In genomic region chr1:31831397-31832378, GRCh38 we compare ENCODE assay signal across 14 cellular contexts. TPM values are rescaled to one million over a fixed set of nuclear protein-coding genes. Genes with fewer than 3 reads are reported as not detected.
A peak's percentile ranks its signal among the peaks of the same experiment; 100 is the strongest.
DNase-seq lines count a peak whose midpoint lies in the region; ATAC-seq, FAIRE-seq and TF ChIP-seq lines count a peak whose summit lies in the region.
"Had no signal": no experiment of that assay in that cellular context is flagged by ENCODE, and none has a peak within 500 bp of the region (broad histone marks: within the 10 kb centered on the region; RNA-seq: fewer than 3 reads in every experiment).

No MANE protein-coding gene starts in this region.

- H3K4me1 ChIP-seq in SK-N-SH (ENCODE audit: control insufficient read depth in 1 of 2, insufficient read depth in 2 of 2, low read depth in 1 of 2, low read length in 1 of 2) = peaks cover 0 to 13% of the 10 kb centered on the region in 2 experiments; a peak in 1 of 4 replicates
- no peaks in the 10 kb centered on the region for H3K4me1 ChIP-seq in PC-3 (ENCODE audit: insufficient read depth, low read length)
- H3K4me1 ChIP-seq in small intestine (ENCODE audit: control insufficient read depth in 2 of 2, insufficient read depth in 1 of 2, low read depth in 1 of 2, low read length in 1 of 2) = peaks cover 0 to 2% of the 10 kb centered on the region in 2 donors
- H3K4me1 ChIP-seq: SJSA1 had no signal

- H3K36me3 ChIP-seq in SK-N-SH (replicated peaks in 1 of 2; ENCODE audit: control insufficient read depth in 1 of 2, insufficient read depth in 2 of 2, low read length in 1 of 2) (no peaks in the 10 kb centered on the region), PC-3 (ENCODE audit: low read depth, low read length) (no peaks in the 10 kb centered on the region), small intestine (ENCODE audit: control insufficient read depth in 2 of 2, insufficient read depth in 2 of 2, low read length in 2 of 2) (no peaks in the 10 kb centered on the region)
- H3K36me3 ChIP-seq: SJSA1, thyroid gland had no signal

- CTCF ChIA-PET in SK-N-SH (lab: Yijun Ruan, JAX) (interaction anchor here (1.0 to 1.2 kb wide), 3 partner anchors 10 to 43 kb away, joined by 3 to 5 read pairs (median 3); no protein-coding TSS in a partner anchor), PC-3 (lab: Charles Lee) (interaction anchor here (0.6 kb wide), 1 partner anchor 9 kb away, joined by 3 read pairs; no protein-coding TSS in a partner anchor)

- FAIRE-seq in small intestine (lab: Jason Lieb, UNC) = no peak
- FAIRE-seq: GM18507 had no signal

- H3K79me2 ChIP-seq in SK-N-SH (ENCODE audit: insufficient read depth) (no peaks in the 10 kb centered on the region), PC-3 (ENCODE audit: low read length) (no peaks in the 10 kb centered on the region)

- POLR2A ChIA-PET in SK-N-SH (lab: Yijun Ruan, JAX) = no interaction called here
- POLR2A ChIA-PET in PC-3 (lab: Charles Lee; ENCODE audit: unreplicated experiment) = no interaction called here

- intact Hi-C loops in PC-3 (cut with micrococcal nuclease) = no loop called here

- no peak for TF ChIP-seq CTCF in SK-N-SH (IDR thresholded peaks at IDR 0.05)
- TF ChIP-seq CTCF in PC-3 (conservative IDR thresholded peaks at IDR 0.05; ENCODE audit: low read depth, low read length) = no peak
- no peak for TF ChIP-seq CTCF in fibroblast of mammary gland (conservative IDR thresholded peaks at IDR 0.05; ENCODE audit: control insufficient read depth, insufficient read depth, low read depth, low read length)

- H3K9ac ChIP-seq in SK-N-SH = no peak overlapping the region
- no peak overlapping the region for H3K9ac ChIP-seq in PC-3 (ENCODE audit: low read length)

- no peak for TF ChIP-seq EP300 in SK-N-SH (IDR thresholded peaks at IDR 0.05; ENCODE audit: borderline replicate concordance in 1 of 2, low read depth in 1 of 2, low read length in 1 of 2)

- no peak for TF ChIP-seq RAD21 in SK-N-SH (IDR thresholded peaks at IDR 0.05; ENCODE audit: low read length)

- no TSS peak for BruUV-seq in PC-3 (replicated peaks; lab: Mats Ljungman, UMichigan)

- H3K4me3 ChIP-seq in SK-N-SH (ENCODE audit: low read depth in 2 of 2, low read length in 1 of 2) (no peak overlapping the region), PC-3 (ENCODE audit: low read length) (no peak overlapping the region), fibroblast of mammary gland (ENCODE audit: control insufficient read depth, low read depth, low read length) (no peak overlapping the region), small intestine (ENCODE audit: low read depth in 1 of 2, low read length in 2 of 2) (no peak overlapping the region)
- H3K4me3 ChIP-seq: SJSA1, thyroid gland had no signal

- DNase-seq in SK-N-SH (no peak), PC-3 (peak; percentile 23), fibroblast of mammary gland (ENCODE audit: low read depth) (peak; percentile 76), small intestine (peak; percentile 60), pons (ENCODE audit: low spot score) (no peak), NCI-H2029 (lab: John Stamatoyannopoulos, UW) (no peak)
- DNase-seq: activated gamma-delta T cell, GF-D8, thyroid gland had no signal

- H3K27ac ChIP-seq in SK-N-SH (ENCODE audit: low read depth in 2 of 2, low read length in 1 of 2) (no peak overlapping the region), PC-3 (ENCODE audit: low read length) (no peak overlapping the region), small intestine (ENCODE audit: low read depth in 1 of 2, low read length in 1 of 2) (peak overlapping the region in 1 of 2 donors; percentile 6)
- H3K27ac ChIP-seq: 22Rv1, SJSA1 had no signal

- no peaks in the 10 kb centered on the region for H3F3A ChIP-seq in SK-N-SH (replicated peaks; ENCODE audit: insufficient read depth)
- no peaks in the 10 kb centered on the region for H3F3A ChIP-seq in PC-3 (ENCODE audit: low read length, unreplicated experiment)

- no peak overlapping the region for H3K4me2 ChIP-seq in SK-N-SH
- no peak overlapping the region for H3K4me2 ChIP-seq in PC-3 (ENCODE audit: low read length)

- no peaks in the 10 kb centered on the region for H4K20me1 ChIP-seq in SK-N-SH (ENCODE audit: insufficient read depth)
- no peaks in the 10 kb centered on the region for H4K20me1 ChIP-seq in PC-3 (ENCODE audit: low read length)

- H2AFZ ChIP-seq in SK-N-SH (ENCODE audit: low read depth) (no peak overlapping the region), PC-3 (ENCODE audit: low read length) (no peak overlapping the region)

- H3K9me2 ChIP-seq in SK-N-SH (no peaks in the 10 kb centered on the region), PC-3 (replicated peaks; ENCODE audit: low read length) (no peaks in the 10 kb centered on the region)

- no peaks in the 10 kb centered on the region for H3K9me3 ChIP-seq in SK-N-SH
- no peaks in the 10 kb centered on the region for H3K9me3 ChIP-seq in PC-3 (ENCODE audit: low read length)
- H3K9me3 ChIP-seq in small intestine (ENCODE audit: control insufficient read depth, low read depth) = no peaks in the 10 kb centered on the region
- H3K9me3 ChIP-seq: SJSA1, thyroid gland had no signal

- no peak; the same call in 2 of the 3 replicates for ATAC-seq in SK-N-SH treated with all-trans-retinoic acid at 6 μM for 48 hours
- ATAC-seq in PC-3 = no peak; the same call in 1 of the 2 replicates
- ATAC-seq in GM18517 (IDR thresholded peaks at IDR 0.05; ENCODE audit: unreplicated experiment) = no peak

- H3K27me3 ChIP-seq in SK-N-SH (ENCODE audit: insufficient read depth) (no peaks in the 10 kb centered on the region), PC-3 (ENCODE audit: low read length) (no peaks in the 10 kb centered on the region), small intestine (ENCODE audit: control insufficient read depth in 2 of 2, insufficient read depth in 2 of 2, low read length in 2 of 2) (no peaks in the 10 kb centered on the region)
- H3K27me3 ChIP-seq: SJSA1, thyroid gland had no signal

- WGBS in SK-N-SH (ENCODE audit: low lambda C conversion rate) = 85% methylated on average over 9 of the region's 9 CpGs
- 57 to 72% (median 59%) methylated on average over 9 of the region's 9 CpGs for WGBS in small intestine, 3 donors

TF ChIP-seq in SK-N-SH, 30 proteins besides CTCF, POLR2A, EP300 and RAD21:
- TF ChIP-seq RFX5 (IDR thresholded peaks at IDR 0.05; ENCODE audit: low read length) (no peak), FOSL2 (IDR thresholded peaks at IDR 0.05; ENCODE audit: borderline replicate concordance, low read depth) (peak; percentile 19; the same call in 1 of the 2 replicates)

TF ChIP-seq in SK-N-SH treated with all-trans-retinoic acid at 6 μM for 48 hours, 23 proteins besides CTCF, POLR2A, EP300 and RAD21 (continues in another document):
- TF ChIP-seq ZNF8 (CRISPR knock-in tag; IDR thresholded peaks at IDR 0.05) (no peak), CSDC2 (CRISPR knock-in tag; IDR thresholded peaks at IDR 0.05) (no peak), CSRNP3 (CRISPR knock-in tag; IDR thresholded peaks at IDR 0.05) (no peak), ZNF70 (CRISPR knock-in tag; IDR thresholded peaks at IDR 0.05) (no peak), TCF4 (CRISPR knock-in tag; IDR thresholded peaks at IDR 0.05; ENCODE audit: borderline replicate concordance) (no peak), ISL1 (CRISPR knock-in tag; IDR thresholded peaks at IDR 0.05) (no peak), POU6F1 (CRISPR knock-in tag; IDR thresholded peaks at IDR 0.05; ENCODE audit: borderline replicate concordance, low read depth) (no peak), ZNF565 (CRISPR knock-in tag; conservative IDR thresholded peaks at IDR 0.05; ENCODE audit: low read depth) (no peak)
- TF ChIP-seq, protein P1, sequence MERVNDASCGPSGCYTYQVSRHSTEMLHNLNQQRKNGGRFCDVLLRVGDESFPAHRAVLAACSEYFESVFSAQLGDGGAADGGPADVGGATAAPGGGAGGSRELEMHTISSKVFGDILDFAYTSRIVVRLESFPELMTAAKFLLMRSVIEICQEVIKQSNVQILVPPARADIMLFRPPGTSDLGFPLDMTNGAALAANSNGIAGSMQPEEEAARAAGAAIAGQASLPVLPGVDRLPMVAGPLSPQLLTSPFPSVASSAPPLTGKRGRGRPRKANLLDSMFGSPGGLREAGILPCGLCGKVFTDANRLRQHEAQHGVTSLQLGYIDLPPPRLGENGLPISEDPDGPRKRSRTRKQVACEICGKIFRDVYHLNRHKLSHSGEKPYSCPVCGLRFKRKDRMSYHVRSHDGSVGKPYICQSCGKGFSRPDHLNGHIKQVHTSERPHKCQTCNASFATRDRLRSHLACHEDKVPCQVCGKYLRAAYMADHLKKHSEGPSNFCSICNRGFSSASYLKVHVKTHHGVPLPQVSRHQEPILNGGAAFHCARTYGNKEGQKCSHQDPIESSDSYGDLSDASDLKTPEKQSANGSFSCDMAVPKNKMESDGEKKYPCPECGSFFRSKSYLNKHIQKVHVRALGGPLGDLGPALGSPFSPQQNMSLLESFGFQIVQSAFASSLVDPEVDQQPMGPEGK (CRISPR knock-in tag; IDR thresholded peaks at IDR 0.05; ENCODE audit: borderline replicate concordance) = no peak

RNA-seq across cellular contexts. Expression of gene SPOCD1, which starts 15.9 kb away (rescaled TPM):
- polyA plus RNA-seq in SK-N-SH (2012; rRNA removed) = 10.7 and 12.5 TPM in 2 replicates
- 3.8 and 5.7 TPM in 2 replicates for polyA plus RNA-seq in SK-N-SH (2012; cell fraction: cytosol; rRNA removed)
- polyA plus RNA-seq in SK-N-SH (2012; cell fraction: nucleus; rRNA removed) = 42.6 and 46.9 TPM in 2 replicates
- total RNA-seq in PC-3 (2014; rRNA removed) = 4.1 and 5.4 TPM in 2 replicates
- polyA plus RNA-seq in small intestine = 1 to 10 TPM in 1 of 3 donors, under 1 TPM in 1, not detected in 1; 0.81 to 1.1 TPM

Comparison
In these comparisons a context has a peak if more than half of its experiments do, and no peak if none do; other contexts are left out.
1. DNase-seq: peak in PC-3 (single experiment), fibroblast of mammary gland (single experiment) and small intestine (single experiment); none in SK-N-SH (single experiment), pons (single experiment) and NCI-H2029 (single experiment).